ENCODE assay signal across 18 cellular contexts in genomic region chr3:28291577-28291976, GRCh38.
"Had no signal": no experiment of that assay in that cellular context is flagged by ENCODE, and none has a peak within 500 bp of the region (broad histone marks: within the 10 kb centered on the region; RNA-seq: fewer than 3 reads in every experiment).

No MANE protein-coding gene starts in this region.

- DNase-seq: activated CD4-positive, CD25-positive, alpha-beta regulatory T cell treated with anti-CD3 and anti-CD28 coated beads, Interleukin-2, amount 50 U/mL, for 72 hours; activated effector memory CD4-positive, alpha-beta T cell treated with anti-CD3 and anti-CD28 coated beads, Interleukin-2, amount 50 U/mL, for 16 hours; activated naive CD4-positive, alpha-beta T cell treated with anti-CD3 and anti-CD28 coated beads, Interleukin-2, amount 50 U/mL, for 16 hours; amniotic stem cell; effector CD8-positive, alpha-beta T cell; esophagus squamous epithelium; heart right ventricle; mesenchymal stem cell; mucosa of descending colon; naive B cell; pancreas; right lobe of liver; small intestine; stimulated activated CD4-positive, alpha-beta T cell treated with anti-CD3 and anti-CD28 coated beads, Interleukin-4, amount 100 ng/mL, for 1 hour; thyroid gland had no signal

- H3K27ac Mint-ChIP-seq: dendritic cell treated with granulocyte-macrophage colony-stimulating factor and Interleukin-4, amounts not matched to agents 40 ng/mL and 50 ng/mL, for 4 days; naive B cell; stimulated activated memory B cell treated with anti-CD40 and anti-IgM and Interleukin-4, amounts not matched to agents 10 μg/mL and 1 μg/mL and 100 μg/mL, for 72 hours; T-helper 1 cell treated with Interleukin-12 subunit alpha and Interleukin-12 subunit beta and Interleukin-4 antibody, amounts not matched to agents 30 μg/mL and 1 μg/mL, for 36 hours had no signal

- H3K4me3 Mint-ChIP-seq: dendritic cell treated with granulocyte-macrophage colony-stimulating factor and Interleukin-4, amounts not matched to agents 40 ng/mL and 50 ng/mL, for 4 days; naive B cell; stimulated activated memory B cell treated with anti-CD40 and anti-IgM and Interleukin-4, amounts not matched to agents 10 μg/mL and 1 μg/mL and 100 μg/mL, for 72 hours; T-helper 1 cell treated with Interleukin-12 subunit alpha and Interleukin-12 subunit beta and Interleukin-4 antibody, amounts not matched to agents 30 μg/mL and 1 μg/mL, for 36 hours had no signal

- ATAC-seq: heart right ventricle; mucosa of descending colon; pancreas; right lobe of liver; stimulated activated memory B cell treated with anti-CD40 and anti-IgM and Interleukin-4, amounts not matched to agents 10 μg/mL and 1 μg/mL and 100 μg/mL, for 72 hours had no signal

- H3K27me3 Mint-ChIP-seq: dendritic cell treated with granulocyte-macrophage colony-stimulating factor and Interleukin-4, amounts not matched to agents 40 ng/mL and 50 ng/mL, for 4 days; naive B cell; stimulated activated memory B cell treated with anti-CD40 and anti-IgM and Interleukin-4, amounts not matched to agents 10 μg/mL and 1 μg/mL and 100 μg/mL, for 72 hours had no signal

- H3K9me3 Mint-ChIP-seq: dendritic cell treated with granulocyte-macrophage colony-stimulating factor and Interleukin-4, amounts not matched to agents 40 ng/mL and 50 ng/mL, for 4 days; stimulated activated memory B cell treated with anti-CD40 and anti-IgM and Interleukin-4, amounts not matched to agents 10 μg/mL and 1 μg/mL and 100 μg/mL, for 72 hours; T-helper 1 cell treated with Interleukin-12 subunit alpha and Interleukin-12 subunit beta and Interleukin-4 antibody, amounts not matched to agents 30 μg/mL and 1 μg/mL, for 36 hours had no signal
